In the genomic region with DNA sequence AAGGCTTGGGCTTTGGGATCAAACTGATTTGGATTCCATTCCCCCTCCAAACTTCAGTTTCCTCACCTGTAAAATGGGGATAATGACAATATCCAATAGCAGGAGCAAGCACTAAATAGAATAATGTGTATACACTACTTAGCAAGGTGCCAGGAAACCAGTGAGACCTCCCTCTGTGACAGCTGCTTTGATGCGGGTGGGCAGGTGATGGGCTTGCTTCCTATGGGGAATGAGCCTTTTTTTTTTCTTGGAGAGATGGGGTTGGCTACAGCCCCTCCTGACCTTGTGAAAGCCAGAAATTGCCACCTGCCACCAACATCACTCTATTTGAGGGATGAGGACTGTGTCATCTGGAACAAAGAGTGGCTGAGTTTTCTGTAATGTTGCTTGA, we compare ENCODE assay signal across 9 cellular contexts. TPM values are rescaled to one million over a fixed set of nuclear protein-coding genes. Genes with fewer than 3 reads are reported as not detected.
DNase-seq lines count a peak whose midpoint lies in the region; TF ChIP-seq lines count a peak whose summit lies in the region.
"Had no signal": no experiment of that assay in that cellular context is flagged by ENCODE, and none has a peak within 500 bp of the region (broad histone marks: within the 10 kb centered on the region; RNA-seq: fewer than 3 reads in every experiment).

No MANE protein-coding gene starts in this region.

- H3K36me3 Mint-ChIP-seq in Calu3 (ENCODE audit: insufficient read depth, unreplicated experiment): peaks cover 24% of the 10 kb centered on the region
- H3K36me3 Mint-ChIP-seq in neural progenitor cell: peaks cover 3% of the 10 kb centered on the region

- H3K9me3 ChIP-seq in neural progenitor cell (ENCODE audit: low read depth): no peaks in the 10 kb centered on the region

- no peak for TF ChIP-seq CTCF in Calu3 (IDR thresholded peaks at IDR 0.05; ENCODE audit: unreplicated experiment)
- TF ChIP-seq CTCF in choroid plexus epithelial cell (conservative IDR thresholded peaks at IDR 0.05; ENCODE audit: low read depth, low read length): no peak
- TF ChIP-seq CTCF in neural progenitor cell (IDR thresholded peaks at IDR 0.05): no peak

- H3K27me3 Mint-ChIP-seq in Calu3 (ENCODE audit: unreplicated experiment): no peaks in the 10 kb centered on the region
- H3K27me3 Mint-ChIP-seq in neural progenitor cell (ENCODE audit: insufficient read depth, low read depth): peaks cover 18% of the 10 kb centered on the region

- no peak overlapping the region for H3K27ac ChIP-seq in neural progenitor cell

- CTCF ChIA-PET in Calu3 (lab: Charles Lee): interaction anchor here (0.6 to 2.4 kb wide), 2 partner anchors 18 to 50 kb away, joined by 3 to 14 read pairs; no protein-coding TSS in a partner anchor

- H4K20me1 ChIP-seq in neural progenitor cell (ENCODE audit: low read depth): no peaks in the 10 kb centered on the region

- H2AFZ ChIP-seq in neural progenitor cell (replicated peaks): no peak overlapping the region

- no peaks in the 10 kb centered on the region for H3K79me2 ChIP-seq in neural progenitor cell (ENCODE audit: low read depth)

- H3K4me3 ChIP-seq in choroid plexus epithelial cell (ENCODE audit: low read depth, low read length) (peak overlapping the region; percentile 75), neural progenitor cell (peak overlapping the region; percentile 47)

- peak overlapping the region; percentile 74 for H3K4me2 ChIP-seq in neural progenitor cell

- H3K27ac Mint-ChIP-seq in Calu3 (ENCODE audit: unreplicated experiment) (no peak overlapping the region), neural progenitor cell (no peak overlapping the region)

- intact Hi-C loops in Calu3 (cut with micrococcal nuclease; ENCODE audit: unreplicated experiment): no loop called here

- peaks cover 33% of the 10 kb centered on the region for H3K4me1 Mint-ChIP-seq in Calu3 (ENCODE audit: low read depth, unreplicated experiment)
- peaks cover 83% of the 10 kb centered on the region for H3K4me1 Mint-ChIP-seq in neural progenitor cell

- H3K4me1 ChIP-seq in neural progenitor cell: peaks cover 14% of the 10 kb centered on the region

- no peak overlapping the region for H3K9ac ChIP-seq in neural progenitor cell

- H3K4me3 Mint-ChIP-seq in Calu3 (ENCODE audit: low read depth, unreplicated experiment) (peak overlapping the region; percentile 83), neural progenitor cell (peak overlapping the region; percentile 86)

- no peak for DNase-seq in Calu3
- DNase-seq in NCI-H146 (lab: John Stamatoyannopoulos, UW): peak; percentile 81
- DNase-seq in choroid plexus epithelial cell (ENCODE audit: low read depth): no peak
- no peak for DNase-seq in neural progenitor cell (ENCODE audit: low spot score)
- no peak for DNase-seq in activated CD4-positive, CD25-positive, alpha-beta regulatory T cell treated with anti-CD3 and anti-CD28 coated beads, Interleukin-2, amount 50 U/mL, for 72 hours
- DNase-seq in central memory CD4-positive, alpha-beta T cell: no peak
- DNase-seq in stimulated activated CD4-positive, alpha-beta T cell treated with anti-CD3 and anti-CD28 coated beads, Interleukin-2, amount 100 ng/mL, for 48 hours: no peak
- no peak for DNase-seq in NCI-H1436 (lab: John Stamatoyannopoulos, UW)
- DNase-seq: NCI-H1092 had no signal

- no peaks in the 10 kb centered on the region for H3F3A ChIP-seq in neural progenitor cell (ENCODE audit: low read depth)

- no peaks in the 10 kb centered on the region for H3K36me3 ChIP-seq in neural progenitor cell

- H3K9me3 Mint-ChIP-seq in Calu3 (ENCODE audit: low read depth, unreplicated experiment) (no peaks in the 10 kb centered on the region), neural progenitor cell (no peaks in the 10 kb centered on the region)

- H3K27me3 ChIP-seq in neural progenitor cell: peaks cover 16% of the 10 kb centered on the region

- no TSS peak for BruUV-seq in Calu3 (replicated peaks; lab: Mats Ljungman, UMichigan)

RNA-seq across cellular contexts. Expression of gene CD82, which starts 1.1 kb away (rescaled TPM):
- total RNA-seq in Calu3 (2022): 26.4 and 32.6 TPM in 2 replicates
- total RNA-seq in neural progenitor cell (ENCODE audit: low replicate concordance): 8.8 and 16.2 TPM in 2 replicates
